1 cellular context compared by ENCODE assay signal in the genomic region with DNA sequence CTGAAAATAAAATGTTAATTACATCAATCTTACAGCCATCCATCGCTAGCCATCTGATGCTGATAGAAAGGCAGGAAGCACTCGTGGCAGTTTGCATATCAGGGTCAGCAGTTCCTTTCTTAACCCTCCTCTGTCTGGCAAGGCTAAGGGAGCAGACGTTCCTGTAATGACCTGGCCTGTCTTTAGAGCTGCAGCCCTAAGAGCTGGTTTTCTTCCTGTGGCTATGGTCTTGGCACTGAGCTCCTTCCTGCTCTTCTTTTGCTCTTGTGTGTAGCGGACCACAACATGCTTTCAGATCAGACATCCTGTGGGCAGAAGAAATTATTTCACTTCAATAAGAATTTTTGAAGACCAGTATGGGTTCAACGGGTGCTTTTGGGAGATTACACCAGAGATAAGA.
TF ChIP-seq lines count a peak whose summit lies in the region.

No MANE protein-coding gene starts in this region.

TF ChIP-seq in WTC11, 78 proteins besides CTCF, POLR2A, EP300 and RAD21 (continued from another document):
- TF ChIP-seq, protein P1, sequence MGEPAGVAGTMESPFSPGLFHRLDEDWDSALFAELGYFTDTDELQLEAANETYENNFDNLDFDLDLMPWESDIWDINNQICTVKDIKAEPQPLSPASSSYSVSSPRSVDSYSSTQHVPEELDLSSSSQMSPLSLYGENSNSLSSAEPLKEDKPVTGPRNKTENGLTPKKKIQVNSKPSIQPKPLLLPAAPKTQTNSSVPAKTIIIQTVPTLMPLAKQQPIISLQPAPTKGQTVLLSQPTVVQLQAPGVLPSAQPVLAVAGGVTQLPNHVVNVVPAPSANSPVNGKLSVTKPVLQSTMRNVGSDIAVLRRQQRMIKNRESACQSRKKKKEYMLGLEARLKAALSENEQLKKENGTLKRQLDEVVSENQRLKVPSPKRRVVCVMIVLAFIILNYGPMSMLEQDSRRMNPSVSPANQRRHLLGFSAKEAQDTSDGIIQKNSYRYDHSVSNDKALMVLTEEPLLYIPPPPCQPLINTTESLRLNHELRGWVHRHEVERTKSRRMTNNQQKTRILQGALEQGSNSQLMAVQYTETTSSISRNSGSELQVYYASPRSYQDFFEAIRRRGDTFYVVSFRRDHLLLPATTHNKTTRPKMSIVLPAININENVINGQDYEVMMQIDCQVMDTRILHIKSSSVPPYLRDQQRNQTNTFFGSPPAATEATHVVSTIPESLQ (CRISPR knock-in tag; IDR thresholded peaks at IDR 0.05) = no peak
- no peak for TF ChIP-seq ZBTB21 (CRISPR knock-in tag; IDR thresholded peaks at IDR 0.05; ENCODE audit: borderline replicate concordance)
